15 cellular contexts compared by ENCODE assay signal in the genomic region with DNA sequence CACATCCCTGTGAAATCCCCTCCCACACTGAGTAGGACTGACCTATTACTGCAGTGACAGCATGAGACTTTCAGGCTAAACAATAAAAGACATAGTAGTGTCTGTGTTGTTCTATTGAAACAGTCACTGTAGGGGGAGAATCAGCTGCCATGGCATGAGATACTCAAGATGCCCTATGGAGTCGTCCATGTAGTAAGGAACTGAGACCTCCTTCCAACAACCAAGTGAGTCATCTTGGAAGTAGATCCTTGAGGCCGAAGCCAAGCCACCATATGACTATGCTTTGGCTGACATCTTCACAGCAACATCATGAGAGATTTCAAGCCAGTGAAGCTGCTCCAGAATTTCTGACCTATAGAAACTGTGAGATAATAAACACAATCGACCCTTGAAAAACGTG.
"Had no signal": no experiment of that assay in that cellular context is flagged by ENCODE, and none has a peak within 500 bp of the region (broad histone marks: within the 10 kb centered on the region; RNA-seq: fewer than 3 reads in every experiment).

No MANE protein-coding gene starts in this region.

- H3K9ac ChIP-seq: parathyroid adenoma had no signal

- H3K4me1 Mint-ChIP-seq: central memory CD8-positive, alpha-beta T cell; stimulated activated naive CD8-positive, alpha-beta T cell treated with anti-CD3 and anti-CD28 coated beads, Interleukin-15, amount 100 ng/mL, for 72 hours had no signal

- H2AFZ ChIP-seq: parathyroid adenoma had no signal

- ATAC-seq: activated CD8-positive, alpha-beta T cell treated with anti-CD3 and anti-CD28 coated beads for 36 hours; activated T-cell treated with anti-CD3 and anti-CD28 coated beads, Interleukin-2, amount 50 U/mL, for 72 hours; stimulated activated naive CD8-positive, alpha-beta T cell treated with anti-CD3 and anti-CD28 coated beads, Interleukin-15, amount 100 ng/mL, for 72 hours had no signal

- H3K27ac Mint-ChIP-seq: activated CD8-positive, alpha-beta T cell treated with anti-CD3 and anti-CD28 coated beads for 36 hours; activated T-cell treated with anti-CD3 and anti-CD28 coated beads, Interleukin-2, amount 50 U/mL, for 72 hours; stimulated activated naive CD8-positive, alpha-beta T cell treated with anti-CD3 and anti-CD28 coated beads, Interleukin-15, amount 100 ng/mL, for 72 hours had no signal

- H3K36me3 ChIP-seq: thoracic aorta had no signal

- DNase-seq: activated CD8-positive, alpha-beta memory T cell treated with anti-CD3 and anti-CD28 coated beads, Interleukin-2, amount 50 U/mL, for 4 hours; activated CD8-positive, alpha-beta T cell treated with anti-CD3 and anti-CD28 coated beads for 36 hours; activated T-cell treated with anti-CD3 and anti-CD28 coated beads, Interleukin-2, amount 50 U/mL, for 72 hours; cortex of kidney; effector CD8-positive, alpha-beta T cell; left cardiac atrium; midbrain; retina; stimulated activated CD4-positive, alpha-beta T cell treated with anti-CD3 and anti-CD28 coated beads, Interleukin-15, amount 100 ng/mL, for 24 hours; stimulated activated CD4-positive, alpha-beta T cell treated with anti-CD3 and anti-CD28 coated beads, Interleukin-4, amount 100 ng/mL, for 4 hours; stimulated activated naive CD8-positive, alpha-beta T cell treated with anti-CD3 and anti-CD28 coated beads, Interleukin-15, amount 100 ng/mL, for 72 hours had no signal

- H3K79me2 ChIP-seq: parathyroid adenoma had no signal

- H3K4me3 Mint-ChIP-seq: activated CD8-positive, alpha-beta T cell treated with anti-CD3 and anti-CD28 coated beads for 36 hours; activated T-cell treated with anti-CD3 and anti-CD28 coated beads, Interleukin-2, amount 50 U/mL, for 72 hours; central memory CD8-positive, alpha-beta T cell; stimulated activated naive CD8-positive, alpha-beta T cell treated with anti-CD3 and anti-CD28 coated beads, Interleukin-15, amount 100 ng/mL, for 72 hours had no signal

- H3K27ac ChIP-seq: parathyroid adenoma, thoracic aorta had no signal

- H3K9me3 ChIP-seq: thoracic aorta had no signal

- H3K4me3 ChIP-seq: lung, thoracic aorta had no signal
